17 cellular contexts compared by ENCODE assay signal in the genomic region with DNA sequence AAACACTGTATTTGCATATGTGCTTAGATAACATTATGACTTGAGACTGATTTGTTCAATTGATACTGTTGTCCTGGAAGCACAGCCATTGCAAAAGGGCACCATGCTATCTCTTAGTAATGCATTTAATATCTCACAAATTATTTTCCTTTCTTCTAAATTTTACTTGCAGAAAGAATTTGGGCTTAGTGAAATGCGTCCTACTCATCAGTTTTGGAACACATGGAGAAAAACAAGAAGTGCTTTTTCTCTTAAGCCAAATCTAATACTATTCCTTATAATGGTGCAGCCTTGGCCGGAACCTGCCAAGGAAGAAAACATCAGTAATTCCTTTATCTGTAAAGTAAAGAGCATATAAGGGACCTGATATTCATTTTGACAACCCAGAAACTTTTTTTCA.
"Had no signal": no experiment of that assay in that cellular context is flagged by ENCODE, and none has a peak within 500 bp of the region (broad histone marks: within the 10 kb centered on the region; RNA-seq: fewer than 3 reads in every experiment).

No MANE protein-coding gene starts in this region.

- DNase-seq: effector CD8-positive, alpha-beta T cell; foreskin melanocyte; heart right ventricle; kidney glomerular epithelial cell; naive thymus-derived CD4-positive, alpha-beta T cell; nucleus accumbens; ovary; right cardiac atrium; small intestine; stimulated activated CD4-positive, alpha-beta T cell treated with anti-CD3 and anti-CD28 coated beads, Interleukin-12 subunit alpha, Interleukin-12 subunit beta, amount 100 ng/mL, for 4 hours; stimulated activated naive CD4-positive, alpha-beta T cell treated with Interleukin-2 at 50 U/mL for 16 hours; tibial artery; upper lobe of left lung; uterus had no signal

- H3K9me3 ChIP-seq: ovary, suprapubic skin, tibial artery, upper lobe of left lung, uterus had no signal

- H3K36me3 ChIP-seq: heart right ventricle, ovary, suprapubic skin, tibial artery, upper lobe of left lung, uterus had no signal

- H3K27ac ChIP-seq: coronary artery, heart right ventricle, ovary, suprapubic skin, tibial artery, upper lobe of left lung, uterus had no signal

- H3K27me3 ChIP-seq: heart right ventricle, ovary, suprapubic skin, tibial artery, upper lobe of left lung, uterus had no signal

- H3K4me1 ChIP-seq: uterus had no signal

- ATAC-seq: heart right ventricle; naive thymus-derived CD4-positive, alpha-beta T cell; right cardiac atrium had no signal

- H3K4me1 Mint-ChIP-seq: naive thymus-derived CD4-positive, alpha-beta T cell had no signal

- H3K4me3 ChIP-seq: coronary artery, heart right ventricle, ovary, suprapubic skin, tibial artery, upper lobe of left lung, uterus had no signal

- H3K36me3 Mint-ChIP-seq: naive thymus-derived CD4-positive, alpha-beta T cell had no signal

- H3K27ac Mint-ChIP-seq: naive thymus-derived CD4-positive, alpha-beta T cell; progenitor cell of endocrine pancreas had no signal

- H3K27me3 Mint-ChIP-seq: naive thymus-derived CD4-positive, alpha-beta T cell; progenitor cell of endocrine pancreas had no signal

- H3K4me3 Mint-ChIP-seq: naive thymus-derived CD4-positive, alpha-beta T cell had no signal
